16 cellular contexts compared by ENCODE assay signal in genomic region chr4:127103723-127104122, GRCh38.
"Had no signal": no experiment of that assay in that cellular context is flagged by ENCODE, and none has a peak within 500 bp of the region (broad histone marks: within the 10 kb centered on the region; RNA-seq: fewer than 3 reads in every experiment).

No MANE protein-coding gene starts in this region.

- H3K27ac ChIP-seq: brain microvascular endothelial cell, coronary artery, pancreas, spleen, thyroid gland had no signal

- H3K4me3 ChIP-seq: coronary artery, pancreas, spleen, thyroid gland had no signal

- H3K9me3 ChIP-seq: pancreas, thyroid gland had no signal

- DNase-seq: activated CD4-positive, alpha-beta memory T cell treated with anti-CD3 and anti-CD28 coated beads, Interleukin-2, amount 10 ng/mL, durations not matched to agents 7 days and 5 days; activated CD4-positive, alpha-beta T cell treated with anti-CD3 and anti-CD28 coated beads for 48 hours; activated CD4-positive, CD25-positive, alpha-beta regulatory T cell; activated CD8-positive, alpha-beta memory T cell treated with anti-CD3 and anti-CD28 coated beads, Interleukin-2, amount 10 ng/mL, durations not matched to agents 7 days and 5 days; activated naive CD4-positive, alpha-beta T cell treated with Interleukin-2 at 50 U/mL for 16 hours; brain microvascular endothelial cell; hippocampal formation; left colon; mesenchymal stem cell; naive thymus-derived CD4-positive, alpha-beta T cell; pancreas; spleen; stimulated activated naive B cell treated with anti-CD40 and anti-IgM and Interleukin-4, amounts not matched to agents 10 μg/mL and 1 μg/mL and 100 μg/mL, for 72 hours; T1000; thyroid gland had no signal

- H3K36me3 ChIP-seq: brain microvascular endothelial cell, pancreas, spleen, thyroid gland had no signal

- ATAC-seq: activated CD8-positive, alpha-beta memory T cell treated with anti-CD3 and anti-CD28 coated beads, Interleukin-2, amount 10 ng/mL, durations not matched to agents 7 days and 5 days; left colon; naive thymus-derived CD4-positive, alpha-beta T cell; stimulated activated naive B cell treated with anti-CD40 and anti-IgM and Interleukin-4, amounts not matched to agents 10 μg/mL and 1 μg/mL and 100 μg/mL, for 72 hours had no signal

- H3K27me3 ChIP-seq: brain microvascular endothelial cell, pancreas, spleen, thyroid gland had no signal

- H3K4me1 ChIP-seq: pancreas, spleen had no signal
